Comparison of ENCODE assay signal across 33 cellular contexts in genomic region chr11:80466570-80466969, GRCh38.
"Had no signal": no experiment of that assay in that cellular context is flagged by ENCODE, and none has a peak within 500 bp of the region (broad histone marks: within the 10 kb centered on the region; RNA-seq: fewer than 3 reads in every experiment).

No MANE protein-coding gene starts in this region.

- H3K27ac ChIP-seq: adrenal gland, body of pancreas, brain microvascular endothelial cell, breast epithelium, VCaP had no signal

- ATAC-seq: activated CD8-positive, alpha-beta T cell treated with anti-CD3 and anti-CD28 coated beads for 36 hours; activated naive CD4-positive, alpha-beta T cell treated with anti-CD3 and anti-CD28 coated beads, Interleukin-2, amount 50 U/mL, for 72 hours; activated T-cell treated with anti-CD3 and anti-CD28 coated beads, Interleukin-2, amount 50 U/mL, for 4 hours; activated T-cell treated with anti-CD3 and anti-CD28 coated beads, Interleukin-2, amount 50 U/mL, for 72 hours; activated T-helper 17 cell treated with anti-CD3 and anti-CD28 coated beads, Interleukin-2, amount 50 U/mL, for 72 hours; body of pancreas; T-helper 17 cell had no signal

- H3K36me3 ChIP-seq: adrenal gland, brain microvascular endothelial cell, breast epithelium had no signal

- H3K4me3 ChIP-seq: adrenal gland, body of pancreas, breast epithelium had no signal

- FAIRE-seq: astrocyte, TTC549 had no signal

- H3K27me3 ChIP-seq: adrenal gland, body of pancreas, brain microvascular endothelial cell, breast epithelium had no signal

- H3K9me3 ChIP-seq: adrenal gland, body of pancreas, breast epithelium had no signal

- DNase-seq: activated B cell treated with CpG ODN at 0.5 μM for 24 hours; activated CD4-positive, alpha-beta memory T cell treated with anti-CD3 and anti-CD28 coated beads for 36 hours; activated CD4-positive, alpha-beta T cell treated with anti-CD3 and anti-CD28 coated beads for 4 hours; activated CD4-positive, alpha-beta T cell treated with anti-CD3 and anti-CD28 coated beads, Interleukin-2, amount 10 ng/mL, durations not matched to agents 24 days and 14 days; activated CD4-positive, alpha-beta T cell treated with anti-CD3 and anti-CD28 coated beads, Interleukin-2, amount 50 U/mL, for 1 hour; activated CD4-positive, alpha-beta T cell treated with anti-CD3 and anti-CD28 coated beads, Interleukin-2, amount 50 U/mL, for 4 hours; activated CD4-positive, CD25-positive, alpha-beta regulatory T cell treated with anti-CD3 and anti-CD28 coated beads, Interleukin-2, amount 50 U/mL, for 72 hours; activated CD8-positive, alpha-beta memory T cell treated with anti-CD3 and anti-CD28 coated beads, Interleukin-2, amount 50 U/mL, for 4 hours; activated CD8-positive, alpha-beta T cell treated with anti-CD3 and anti-CD28 coated beads for 36 hours; activated effector memory CD4-positive, alpha-beta T cell treated with anti-CD3 and anti-CD28 coated beads, Interleukin-2, amount 50 U/mL, for 16 hours; activated gamma-delta T cell treated with Interleukin-2 at 50 U/mL for 16 hours; activated naive CD4-positive, alpha-beta T cell; activated naive CD4-positive, alpha-beta T cell treated with anti-CD3 and anti-CD28 coated beads for 36 hours; activated naive CD4-positive, alpha-beta T cell treated with anti-CD3 and anti-CD28 coated beads, Interleukin-2, amount 50 U/mL, for 16 hours; activated naive CD8-positive, alpha-beta T cell treated with anti-CD3 and anti-CD28 coated beads for 36 hours; activated T-cell treated with anti-CD3 and anti-CD28 coated beads for 4 hours; activated T-cell treated with anti-CD3 and anti-CD28 coated beads, Interleukin-2, amount 50 U/mL, for 1 hour; activated T-cell treated with anti-CD3 and anti-CD28 coated beads, Interleukin-2, amount 50 U/mL, for 4 hours; activated T-cell treated with anti-CD3 and anti-CD28 coated beads, Interleukin-2, amount 50 U/mL, for 72 hours; adrenal gland; amniotic stem cell; aorta; body of pancreas; brain microvascular endothelial cell; central memory CD4-positive, alpha-beta T cell; T-helper 17 cell; T1000 had no signal

- H3K4me1 ChIP-seq: adrenal gland, body of pancreas, breast epithelium had no signal
